In the genomic region with DNA sequence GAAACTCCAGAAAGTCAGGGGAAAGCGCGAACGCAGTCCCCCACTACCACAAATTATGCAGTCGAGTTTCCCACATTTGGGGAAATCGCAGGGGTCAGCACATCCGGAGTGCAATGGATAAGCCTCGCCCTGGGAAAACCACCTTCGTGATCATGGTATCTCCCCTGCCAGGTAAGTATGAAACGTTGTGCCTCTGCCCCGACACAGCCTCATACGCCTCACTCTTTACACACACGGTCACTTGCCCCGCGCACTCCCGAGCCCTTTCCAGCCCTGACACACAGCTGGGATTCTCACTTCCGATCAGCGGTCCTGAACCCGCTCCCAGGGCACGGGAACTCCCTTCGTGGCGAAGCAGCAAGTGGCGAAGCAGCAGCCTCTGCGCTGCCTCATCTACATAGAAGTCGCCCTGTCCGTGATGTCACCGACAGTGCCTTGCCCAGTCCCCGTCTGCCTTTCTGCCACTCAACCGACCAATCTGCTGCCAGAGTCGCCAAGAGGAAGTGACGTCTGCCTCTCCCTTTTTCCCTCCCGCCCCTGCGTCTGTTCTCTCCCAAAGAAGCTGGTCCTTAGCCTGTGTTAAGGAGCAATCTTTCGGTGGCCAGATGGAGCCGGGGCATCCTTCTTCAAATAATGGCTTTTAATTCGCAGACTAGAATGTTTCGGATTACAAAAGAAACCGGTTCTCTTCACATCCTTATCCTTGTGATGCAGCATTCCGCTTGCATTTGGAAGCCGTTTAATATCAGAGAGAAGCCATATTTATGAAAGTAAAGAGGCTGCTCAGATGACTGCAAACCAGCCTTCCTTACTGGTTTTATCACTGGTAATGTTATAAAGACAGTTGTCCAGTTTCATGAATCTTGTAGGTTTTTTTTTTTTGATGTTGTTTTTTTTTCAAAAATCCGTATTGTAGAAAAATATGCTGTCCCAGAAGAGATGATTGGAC, we compare ENCODE assay signal across 1 cellular context.
TF ChIP-seq lines count a peak whose summit lies in the region.

TSS of gene RNU1-1 (minus strand) at position 179 of the 949 bp plus-strand sequence.

TF ChIP-seq in HepG2, 621 proteins besides CTCF, POLR2A, EP300 and RAD21 (continued from another document):
- TF ChIP-seq, protein P1, sequence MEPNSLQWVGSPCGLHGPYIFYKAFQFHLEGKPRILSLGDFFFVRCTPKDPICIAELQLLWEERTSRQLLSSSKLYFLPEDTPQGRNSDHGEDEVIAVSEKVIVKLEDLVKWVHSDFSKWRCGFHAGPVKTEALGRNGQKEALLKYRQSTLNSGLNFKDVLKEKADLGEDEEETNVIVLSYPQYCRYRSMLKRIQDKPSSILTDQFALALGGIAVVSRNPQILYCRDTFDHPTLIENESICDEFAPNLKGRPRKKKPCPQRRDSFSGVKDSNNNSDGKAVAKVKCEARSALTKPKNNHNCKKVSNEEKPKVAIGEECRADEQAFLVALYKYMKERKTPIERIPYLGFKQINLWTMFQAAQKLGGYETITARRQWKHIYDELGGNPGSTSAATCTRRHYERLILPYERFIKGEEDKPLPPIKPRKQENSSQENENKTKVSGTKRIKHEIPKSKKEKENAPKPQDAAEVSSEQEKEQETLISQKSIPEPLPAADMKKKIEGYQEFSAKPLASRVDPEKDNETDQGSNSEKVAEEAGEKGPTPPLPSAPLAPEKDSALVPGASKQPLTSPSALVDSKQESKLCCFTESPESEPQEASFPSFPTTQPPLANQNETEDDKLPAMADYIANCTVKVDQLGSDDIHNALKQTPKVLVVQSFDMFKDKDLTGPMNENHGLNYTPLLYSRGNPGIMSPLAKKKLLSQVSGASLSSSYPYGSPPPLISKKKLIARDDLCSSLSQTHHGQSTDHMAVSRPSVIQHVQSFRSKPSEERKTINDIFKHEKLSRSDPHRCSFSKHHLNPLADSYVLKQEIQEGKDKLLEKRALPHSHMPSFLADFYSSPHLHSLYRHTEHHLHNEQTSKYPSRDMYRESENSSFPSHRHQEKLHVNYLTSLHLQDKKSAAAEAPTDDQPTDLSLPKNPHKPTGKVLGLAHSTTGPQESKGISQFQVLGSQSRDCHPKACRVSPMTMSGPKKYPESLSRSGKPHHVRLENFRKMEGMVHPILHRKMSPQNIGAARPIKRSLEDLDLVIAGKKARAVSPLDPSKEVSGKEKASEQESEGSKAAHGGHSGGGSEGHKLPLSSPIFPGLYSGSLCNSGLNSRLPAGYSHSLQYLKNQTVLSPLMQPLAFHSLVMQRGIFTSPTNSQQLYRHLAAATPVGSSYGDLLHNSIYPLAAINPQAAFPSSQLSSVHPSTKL (CRISPR knock-in tag; IDR thresholded peaks at IDR 0.05) = peak; percentile 14; the same call in 1 of the 2 replicates
- TF ChIP-seq MEIS1 (CRISPR knock-in tag; IDR thresholded peaks at IDR 0.05; ENCODE audit: borderline replicate concordance) = peak; percentile 47; the same call in 1 of the 2 replicates
- TF ChIP-seq ZNF580 (CRISPR knock-in tag; IDR thresholded peaks at IDR 0.05; ENCODE audit: borderline replicate concordance, low read depth) = 0 out of 2 replicates have a peak, but pooled peaks have one; percentile 42
- 0 out of 2 replicates have a peak, but pooled peaks have one; percentile 16 for TF ChIP-seq ZNF547 (CRISPR knock-in tag; IDR thresholded peaks at IDR 0.05)
- TF ChIP-seq IRF2 (CRISPR knock-in tag; IDR thresholded peaks at IDR 0.05) = peak; percentile 10; the same call in 1 of the 2 replicates
- peak; percentile 99 for TF ChIP-seq SNAPC5 (CRISPR knock-in tag; IDR thresholded peaks at IDR 0.05; ENCODE audit: borderline replicate concordance)
- TF ChIP-seq ZBTB7A (CRISPR knock-in tag; IDR thresholded peaks at IDR 0.05) = 0 out of 2 replicates have a peak, but pooled peaks have one; percentile 59
- TF ChIP-seq TP53 (CRISPR knock-in tag; conservative IDR thresholded peaks at IDR 0.05) = 0 out of 2 replicates have a peak, but pooled peaks have one; percentile 44
- peak; percentile 49; the same call in 1 of the 2 replicates for TF ChIP-seq JUNB (CRISPR knock-in tag; IDR thresholded peaks at IDR 0.05; ENCODE audit: borderline replicate concordance)
- TF ChIP-seq HCFC1 (IDR thresholded peaks at IDR 0.05; ENCODE audit: low read depth, low read length) = 0 out of 2 replicates have a peak, but pooled peaks have one; percentile 14
- TF ChIP-seq ATF1 (CRISPR knock-in tag; IDR thresholded peaks at IDR 0.05) = peak; percentile 80
- TF ChIP-seq KLF16 (CRISPR knock-in tag; IDR thresholded peaks at IDR 0.05) = peak in 1 of 2 experiments; percentile 44; a peak in 1 of 4 replicates
- TF ChIP-seq RXRB (CRISPR knock-in tag; IDR thresholded peaks at IDR 0.05; ENCODE audit: borderline replicate concordance) = 0 out of 2 replicates have a peak, but pooled peaks have one; percentile 6
